Comparison of ENCODE assay signal across 17 cellular contexts in genomic region chr4:88138561-88138960, GRCh38. TPM values are rescaled to one million over a fixed set of nuclear protein-coding genes. Genes with fewer than 3 reads are reported as not detected.
DNase-seq lines count a peak whose midpoint lies in the region; ATAC-seq, FAIRE-seq and TF ChIP-seq lines count a peak whose summit lies in the region.
"Had no signal": no experiment of that assay in that cellular context is flagged by ENCODE, and none has a peak within 500 bp of the region (broad histone marks: within the 10 kb centered on the region; RNA-seq: fewer than 3 reads in every experiment).

No MANE protein-coding gene starts in this region.

- intact Hi-C loops in HepG2 (cut with micrococcal nuclease; ENCODE audit: unreplicated experiment): no loop called here

- H3K9ac ChIP-seq in liver (ENCODE audit: low read depth in 1 of 2, low read length in 2 of 2) (no peak overlapping the region), HepG2 (ENCODE audit: insufficient read depth, low read depth, low read length) (no peak overlapping the region)
- H3K9ac ChIP-seq: KMS-11 had no signal

- no peak overlapping the region for H2AFZ ChIP-seq in HepG2 (ENCODE audit: low read length)

- H3K27ac ChIP-seq in liver (ENCODE audit: low read depth in 1 of 2, low read length in 2 of 2) (no peak overlapping the region), HepG2 (ENCODE audit: extremely low read length, insufficient read depth, low read length) (no peak overlapping the region)
- H3K27ac ChIP-seq: body of pancreas, KMS-11 had no signal

- H3K4me3 ChIP-seq in liver (ENCODE audit: low read depth in 1 of 3, low read length in 3 of 3) (no peak overlapping the region), HepG2 (replicated peaks in 1 of 3; ENCODE audit: insufficient read depth in 1 of 3, low read depth in 2 of 3, low read length in 3 of 3) (no peak overlapping the region), astrocyte of the cerebellum (ENCODE audit: low read depth, low read length) (no peak overlapping the region), H7 (ENCODE audit: insufficient read depth, low read depth, low read length) (no peak overlapping the region)
- H3K4me3 ChIP-seq: body of pancreas, spleen, transverse colon had no signal

- BruUV-seq in HepG2 (replicated peaks; lab: Mats Ljungman, UMichigan): no TSS peak

- H3K4me1 ChIP-seq in liver (ENCODE audit: control insufficient read depth in 4 of 4, insufficient read depth in 4 of 4, low read length in 3 of 4) (peaks cover 4 to 28% (median 13%) of the 10 kb centered on the region in 4 donors), HepG2 (ENCODE audit: insufficient read depth, low read length) (peaks cover 22% of the 10 kb centered on the region)
- H3K4me1 ChIP-seq: body of pancreas, spleen had no signal

- no peaks in the 10 kb centered on the region for H3K27me3 ChIP-seq in liver (ENCODE audit: control insufficient read depth in 4 of 4, insufficient read depth in 4 of 4, low read length in 3 of 4)
- H3K27me3 ChIP-seq in HepG2 (ENCODE audit: control insufficient read depth in 1 of 2, insufficient read depth in 2 of 2, low read length in 2 of 2): no peaks in the 10 kb centered on the region
- no peaks in the 10 kb centered on the region for H3K27me3 ChIP-seq in H7 (ENCODE audit: control insufficient read depth, insufficient read depth, low read length)
- H3K27me3 ChIP-seq: body of pancreas, spleen, transverse colon had no signal

- TF ChIP-seq RAD21 in liver (IDR thresholded peaks at IDR 0.05) (no peak), HepG2 (CRISPR knock-in tag; IDR thresholded peaks at IDR 0.05) (no peak)

- H3K79me2 ChIP-seq in HepG2 (ENCODE audit: insufficient read depth, low read length): no peaks in the 10 kb centered on the region

- no peak for TF ChIP-seq EP300 in HepG2 (IDR thresholded peaks at IDR 0.05; ENCODE audit: low read depth in 2 of 2, low read length in 2 of 2)
- TF ChIP-seq EP300 in HepG2 (CRISPR knock-in tag; IDR thresholded peaks at IDR 0.05; ENCODE audit: borderline replicate concordance): no peak

- POLR2A ChIA-PET in HepG2 (lab: Yijun Ruan, JAX): no interaction called here

- 80% methylated on average over 2 of the region's 2 CpGs for WGBS in liver
- 97% methylated on average over 2 of the region's 2 CpGs for WGBS in HepG2 (ENCODE audit: low lambda C conversion rate)

- H3K9me3 ChIP-seq in liver (ENCODE audit: control insufficient read depth in 4 of 4, low read length in 3 of 4) (no peaks in the 10 kb centered on the region), HepG2 (ENCODE audit: low read length) (no peaks in the 10 kb centered on the region)
- H3K9me3 ChIP-seq: body of pancreas, spleen, transverse colon had no signal

- no peak for DNase-seq in HepG2 (ENCODE audit: low spot score)
- DNase-seq in astrocyte of the cerebellum (ENCODE audit: low read depth): peak; percentile 9
- peak; percentile 94 for DNase-seq in foreskin melanocyte
- no peak for DNase-seq in LoVo (ENCODE audit: low spot score)
- no peak for DNase-seq in DMS53 treated with DMSO at 0.1 percent for 48 hours (lab: John Stamatoyannopoulos, UW; ENCODE audit: unreplicated experiment)
- DNase-seq in H7: no peak
- DNase-seq: 8988T; activated CD4-positive, alpha-beta T cell treated with anti-CD3 and anti-CD28 coated beads for 36 hours; body of pancreas; DND-41; NCI-H2081; spleen; transverse colon had no signal

- CTCF ChIA-PET in HepG2 (lab: Yijun Ruan, JAX; ENCODE audit: low intra/inter-chr PET ratio, low total read pairs): no interaction called here

- no peak overlapping the region for H3K4me2 ChIP-seq in HepG2 (ENCODE audit: low read depth, low read length)
- H3K4me2 ChIP-seq: KMS-11 had no signal

- TF ChIP-seq POLR2A in HepG2 (IDR thresholded peaks at IDR 0.05; ENCODE audit: insufficient read depth in 1 of 2, low read depth in 2 of 2, low read length in 2 of 2): no peak

- in situ Hi-C loops in HepG2 (cut with HindIII; ENCODE audit: extremely low pct_ligation_motif_present, low pct_unique_long_range_greater_than_20kb): no loop called here
- in situ Hi-C loops in astrocyte of the cerebellum (cut with HindIII; ENCODE audit: low sequenced_read_pairs): no loop called here

- no peak for ATAC-seq in HepG2
- no peak for ATAC-seq in HG03378 (IDR thresholded peaks at IDR 0.05; ENCODE audit: unreplicated experiment)
- ATAC-seq: activated CD4-positive, alpha-beta T cell treated with anti-CD3 and anti-CD28 coated beads for 36 hours; body of pancreas; natural killer cell treated with Interleukin-12 subunit alpha and Interleukin-12 subunit beta and Interleukin-15 and Interleukin-18, amount 100 ng/mL, for 72 hours had no signal

- H3K36me3 ChIP-seq in liver (ENCODE audit: control insufficient read depth in 4 of 4, insufficient read depth in 3 of 4, low read depth in 1 of 4, low read length in 3 of 4): no peaks in the 10 kb centered on the region
- H3K36me3 ChIP-seq in HepG2 (replicated peaks in 1 of 2; ENCODE audit: control insufficient read depth in 1 of 2, insufficient read depth in 2 of 2, low read length in 2 of 2): 0 out of 5 replicates have a peak, but pooled peaks cover 0 to 6% of the 10 kb centered on the region in 2 experiments
- H3K36me3 ChIP-seq in H7 (replicated peaks; ENCODE audit: control insufficient read depth, insufficient read depth, low read length): no peaks in the 10 kb centered on the region
- H3K36me3 ChIP-seq: spleen, transverse colon had no signal

- FAIRE-seq in HepG2 (lab: Jason Lieb, UNC): no peak

- TF ChIP-seq CTCF in liver (IDR thresholded peaks at IDR 0.05; ENCODE audit: low read depth, low read length, missing input control) (no peak), HepG2 (CRISPR knock-in tag; IDR thresholded peaks at IDR 0.05) (no peak), astrocyte of the cerebellum (IDR thresholded peaks at IDR 0.05; ENCODE audit: low read depth, low read length, missing control alignments) (no peak)

- H4K20me1 ChIP-seq in HepG2 (ENCODE audit: insufficient read depth, low read length): no peaks in the 10 kb centered on the region

TF ChIP-seq in liver, 16 proteins besides CTCF, POLR2A, EP300 and RAD21:
- TF ChIP-seq HNF4G (IDR thresholded peaks at IDR 0.05): no peak
- no peak for TF ChIP-seq SP1 (IDR thresholded peaks at IDR 0.05)
- peak; percentile 87 for TF ChIP-seq NR2F2 (IDR thresholded peaks at IDR 0.05)
- TF ChIP-seq FOXA2 (IDR thresholded peaks at IDR 0.05): no peak
- TF ChIP-seq RXRA (IDR thresholded peaks at IDR 0.05): peak in 1 of 2 donors; percentile 4

TF ChIP-seq in HepG2, 621 proteins besides CTCF, POLR2A, EP300 and RAD21:
- TF ChIP-seq REL (CRISPR knock-in tag; conservative IDR thresholded peaks at IDR 0.05) (no peak), ZNF362 (CRISPR knock-in tag; IDR thresholded peaks at IDR 0.05; ENCODE audit: borderline replicate concordance) (no peak), MAFF (IDR thresholded peaks at IDR 0.05; ENCODE audit: low read depth, low read length) (no peak)

RNA-seq across cellular contexts. Expression of gene ABCG2, which starts 19.9 kb away (rescaled TPM):
- total RNA-seq in liver (10 to 100 TPM in 1 of 2 donors, 1 to 10 TPM in 1; 9.6 to 23.6 TPM), HepG2 (2016; rRNA removed; fragmentation: Illumina TruSeq; extraction: Trizol) (13.2 and 15.7 TPM in 2 replicates)
- polyA plus RNA-seq in liver (1 to 10 TPM; 1.9 to 4.5 TPM), HepG2 (2011; rRNA removed) (7.4 and 10.0 TPM in 2 replicates)
- total RNA-seq in HepG2 (2016; cell fraction: cytosol; rRNA removed; fragmentation: Illumina TruSeq; extraction: Trizol; ENCODE audit: low read depth): 7.0 and 9.3 TPM in 2 replicates
- 11.3 and 14.3 TPM in 2 replicates for total RNA-seq in HepG2 (2016; cell fraction: insoluble cytoplasmic fraction; rRNA removed; fragmentation: Illumina TruSeq; extraction: Trizol)
- 8.6 and 9.3 TPM in 2 replicates for total RNA-seq in HepG2 (2016; cell fraction: membrane; rRNA removed; fragmentation: Illumina TruSeq; extraction: Trizol)
- total RNA-seq in HepG2 (2016; cell fraction: nucleus; rRNA removed; fragmentation: Illumina TruSeq; extraction: Trizol): 9.2 and 11.9 TPM in 2 replicates
- polyA plus RNA-seq in HepG2 (2011; cell fraction: cytosol; rRNA removed): 6.8 TPM in 2 replicates
- 2.7 and 2.9 TPM in 2 replicates for polyA plus RNA-seq in HepG2 (2011; cell fraction: nucleus; rRNA removed)
- polyA plus RNA-seq in HepG2 (2012): 8.1 and 8.6 TPM in 2 replicates
- polyA plus RNA-seq in HepG2 (2016; cell fraction: cytosol; fragmentation: Illumina TruSeq; extraction: Trizol; ENCODE audit: low read depth): 2.6 and 2.9 TPM in 2 replicates
- polyA plus RNA-seq in HepG2 (2016; cell fraction: insoluble cytoplasmic fraction; fragmentation: Illumina TruSeq; extraction: Trizol; ENCODE audit: low read depth): 6.5 and 8.8 TPM in 2 replicates
- 3.4 and 3.6 TPM in 2 replicates for polyA plus RNA-seq in HepG2 (2016; cell fraction: membrane; fragmentation: Illumina TruSeq; extraction: Trizol; ENCODE audit: low read depth)
- 7.0 and 10.3 TPM in 2 replicates for polyA plus RNA-seq in HepG2 (2016; cell fraction: nucleus; fragmentation: Illumina TruSeq; extraction: Trizol; ENCODE audit: insufficient read depth, low read depth)
- 6.0 and 8.6 TPM in 2 replicates for polyA minus RNA-seq in HepG2 (2011; rRNA and poly(A)+ RNA removed; ENCODE audit: low replicate concordance)
- 8.2 and 9.8 TPM in 2 replicates for polyA minus RNA-seq in HepG2 (2011; cell fraction: cytosol; rRNA and poly(A)+ RNA removed)
- 7.9 and 9.6 TPM in 2 replicates for polyA minus RNA-seq in HepG2 (2011; cell fraction: nucleus; rRNA and poly(A)+ RNA removed)
- total RNA-seq in H7 (2014; rRNA removed; shearing (Covaris generic)): 3.3 and 9.0 TPM in 2 replicates

Comparison
In these comparisons a context has a peak if more than half of its experiments do, and no peak if none do; other contexts are left out.
1. DNase-seq: peak in astrocyte of the cerebellum (single experiment) and foreskin melanocyte (single experiment); none in HepG2 (single experiment), LoVo (single experiment), DMS53 treated with DMSO at 0.1 percent for 48 hours (single experiment) and H7 (single experiment).